10 cellular contexts compared by ENCODE assay signal in the genomic region with DNA sequence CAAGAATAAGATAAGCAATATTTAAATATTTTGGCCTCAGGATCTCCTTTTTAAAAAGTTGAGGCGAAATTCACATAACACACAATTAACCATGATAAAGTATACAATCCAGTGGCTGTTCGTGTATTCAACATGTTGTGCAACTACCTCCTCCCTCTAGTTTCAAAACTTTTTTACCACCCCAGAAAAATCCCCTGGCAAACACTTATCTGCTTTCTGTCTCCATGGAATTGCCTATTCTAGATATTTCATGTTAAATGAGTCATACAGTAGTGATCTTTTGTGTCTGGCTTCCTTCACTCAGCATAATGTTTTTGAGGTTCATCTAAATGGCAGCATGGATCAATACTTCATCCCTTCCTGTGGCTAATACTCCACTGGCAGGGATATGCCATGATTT. TPM values are rescaled to one million over a fixed set of nuclear protein-coding genes. Genes with fewer than 3 reads are reported as not detected.
DNase-seq lines count a peak whose midpoint lies in the region; ATAC-seq and TF ChIP-seq lines count a peak whose summit lies in the region.
"Had no signal": no experiment of that assay in that cellular context is flagged by ENCODE, and none has a peak within 500 bp of the region (broad histone marks: within the 10 kb centered on the region; RNA-seq: fewer than 3 reads in every experiment).

No MANE protein-coding gene starts in this region.

- DNase-seq in GM04503 (ENCODE audit: low read depth), result peak; percentile 37
- DNase-seq in activated CD8-positive, alpha-beta T cell treated with anti-CD3 and anti-CD28 coated beads for 36 hours, result no peak
- peak; percentile 95 for DNase-seq in fibroblast of pulmonary artery (ENCODE audit: low read depth)
- no peak for DNase-seq in transverse colon
- DNase-seq in stomach, result no peak
- no peak for DNase-seq in occipital lobe (lab: John Stamatoyannopoulos, UW)
- DNase-seq: DMS79 had no signal

- in situ Hi-C loops in transverse colon (cut with MboI; ENCODE audit: low pct_ligation_motif_present in 1 of 4, low pct_unique_long_range_greater_than_20kb in 1 of 4, low sequenced_read_pairs in 3 of 4), result no loop called here

- H3K4me1 ChIP-seq in skeletal muscle satellite cell (ENCODE audit: control insufficient read depth, insufficient read depth, low read length) (no peaks in the 10 kb centered on the region), transverse colon (peaks cover 0 to 3% (median 0%) of the 10 kb centered on the region in 4 donors), stomach (peaks cover 0 to 4% (median 3%) of the 10 kb centered on the region in 4 donors)

- peaks cover 20% of the 10 kb centered on the region for H3K9me3 Mint-ChIP-seq in activated CD8-positive, alpha-beta T cell treated with anti-CD3 and anti-CD28 coated beads for 36 hours

- no peak overlapping the region for H3K4me3 Mint-ChIP-seq in activated CD8-positive, alpha-beta T cell treated with anti-CD3 and anti-CD28 coated beads for 36 hours

- POLR2A ChIA-PET in activated CD8-positive, alpha-beta T cell treated with anti-CD3 and anti-CD28 coated beads for 36 hours (lab: Charles Lee), result interaction anchor here (0.6 to 3.1 kb wide), 2 partner anchors 33 to 109 kb away, joined by 3 to 11 read pairs; partner anchors contain the start of gene IL15RA

- CTCF ChIA-PET in activated CD8-positive, alpha-beta T cell treated with anti-CD3 and anti-CD28 coated beads for 36 hours (lab: Charles Lee), result no interaction called here

- no peak overlapping the region for H3K27ac Mint-ChIP-seq in activated CD8-positive, alpha-beta T cell treated with anti-CD3 and anti-CD28 coated beads for 36 hours

- WGBS in transverse colon (ENCODE audit: low coverage in 1 of 2), 2 donors, result 43 to 55% methylated on average over 2 of the region's 2 CpGs
- 40 to 53% (median 49%) methylated on average over 2 of the region's 2 CpGs for WGBS in stomach, 5 donors

- H3K9ac ChIP-seq in skeletal muscle satellite cell (ENCODE audit: low read depth, low read length), result no peak overlapping the region

- H3K4me3 ChIP-seq in fibroblast of pulmonary artery (replicated peaks; ENCODE audit: low read depth, low read length) (peak overlapping the region; percentile 51), skeletal muscle satellite cell (ENCODE audit: low read length) (peak overlapping the region; percentile 53), transverse colon (no peak overlapping the region), stomach (no peak overlapping the region)

- intact Hi-C loops in activated CD8-positive, alpha-beta T cell treated with anti-CD3 and anti-CD28 coated beads for 36 hours (cut with micrococcal nuclease), result no loop called here
- intact Hi-C loops in transverse colon (cut with DNase I; ENCODE audit: low total_unique reads) (no loop called here), stomach (cut with DNase I; ENCODE audit: low total_unique reads) (no loop called here)

- H3K36me3 Mint-ChIP-seq in activated CD8-positive, alpha-beta T cell treated with anti-CD3 and anti-CD28 coated beads for 36 hours (ENCODE audit: low read depth), result peaks cover 44% of the 10 kb centered on the region

- H3K27me3 Mint-ChIP-seq in activated CD8-positive, alpha-beta T cell treated with anti-CD3 and anti-CD28 coated beads for 36 hours, result peaks cover 7% of the 10 kb centered on the region

- TF ChIP-seq EP300 in transverse colon (IDR thresholded peaks at IDR 0.05; ENCODE audit: low read depth) (no peak), stomach (IDR thresholded peaks at IDR 0.05) (no peak)

- TF ChIP-seq CTCF in activated CD8-positive, alpha-beta T cell treated with anti-CD3 and anti-CD28 coated beads for 36 hours (IDR thresholded peaks at IDR 0.05), result no peak
- TF ChIP-seq CTCF in fibroblast of pulmonary artery (IDR thresholded peaks at IDR 0.05; ENCODE audit: low read length, missing control alignments) (no peak), transverse colon (IDR thresholded peaks at IDR 0.05) (no peak), stomach (IDR thresholded peaks at IDR 0.05) (no peak)

- H3K27ac ChIP-seq in transverse colon, result peak overlapping the region in 2 of 4 donors; percentile 1 to 13
- H3K27ac ChIP-seq in stomach, result peak overlapping the region in 2 of 5 donors; percentile 21 to 28

- H3K36me3 ChIP-seq in skeletal muscle satellite cell (ENCODE audit: insufficient read depth, low read length) (no peaks in the 10 kb centered on the region), transverse colon (no peaks in the 10 kb centered on the region), stomach (no peaks in the 10 kb centered on the region)

- H3K27me3 ChIP-seq in skeletal muscle satellite cell (ENCODE audit: control insufficient read depth, insufficient read depth, low read length) (peaks cover 18% of the 10 kb centered on the region), transverse colon (no peaks in the 10 kb centered on the region), stomach (no peaks in the 10 kb centered on the region)

- peaks cover 31% of the 10 kb centered on the region for H3K4me1 Mint-ChIP-seq in activated CD8-positive, alpha-beta T cell treated with anti-CD3 and anti-CD28 coated beads for 36 hours (ENCODE audit: low read depth)

- H3K9me3 ChIP-seq in skeletal muscle satellite cell (replicated peaks; ENCODE audit: low read length) (peaks cover 7% of the 10 kb centered on the region), transverse colon (no peaks in the 10 kb centered on the region), stomach (peaks cover 0 to 14% (median 3%) of the 10 kb centered on the region in 4 donors)

- TF ChIP-seq POLR2A in transverse colon (IDR thresholded peaks at IDR 0.05) (no peak), stomach (IDR thresholded peaks at IDR 0.05) (no peak)

- peak; percentile 26 for ATAC-seq in activated CD8-positive, alpha-beta T cell treated with anti-CD3 and anti-CD28 coated beads for 36 hours
- no peak for ATAC-seq in HG03135 (IDR thresholded peaks at IDR 0.05; ENCODE audit: unreplicated experiment)

- peak overlapping the region; percentile 75 for H3K4me2 ChIP-seq in skeletal muscle satellite cell (ENCODE audit: low read length)

RNA-seq across cellular contexts. Expression of gene IL15RA, which starts 31.8 kb away (rescaled TPM):
- 10 to 100 TPM; 23.5 to 25.1 TPM for total RNA-seq in activated CD8-positive, alpha-beta T cell treated with anti-CD3 and anti-CD28 coated beads for 36 hours
- 1.1 and 3.0 TPM in 2 replicates for total RNA-seq in skeletal muscle satellite cell (2012; rRNA removed)
- total RNA-seq in transverse colon (10 to 100 TPM in 3 of 4 donors, 1 to 10 TPM in 1; 3.7 to 58.1 (median 24.6) TPM), stomach (10 to 100 TPM in 3 of 5 donors, 1 to 10 TPM in 2; 6.7 to 63.0 (median 16.1) TPM), occipital lobe (not detected)
- polyA plus RNA-seq in stomach, result 10 to 100 TPM; 13.9 to 26.1 (median 15.7) TPM

RNA-seq across cellular contexts. Expression of gene IL2RA, which starts 53.0 kb away (rescaled TPM):
- total RNA-seq in activated CD8-positive, alpha-beta T cell treated with anti-CD3 and anti-CD28 coated beads for 36 hours, result 100 to 1,000 TPM; 868 to 874 TPM
- not detected in 2 replicates for total RNA-seq in skeletal muscle satellite cell (2012; rRNA removed)
- total RNA-seq in transverse colon, result 1 to 10 TPM in 1 of 4 donors, under 1 TPM in 1, not detected in 2; 0.79 to 1.1 TPM
- total RNA-seq in stomach, result 1 to 10 TPM in 2 of 5 donors, under 1 TPM in 1, not detected in 2; 0.45 to 2.3 (median 1.5) TPM
- polyA plus RNA-seq in stomach, result 1 to 10 TPM in 1 of 3 donors, under 1 TPM in 2; 0.46 to 1.3 (median 0.60) TPM
- total RNA-seq in occipital lobe, result not detected
- total RNA-seq: epithelial cell of proximal tubule had no signal

Comparison
In these comparisons a context has a peak if more than half of its experiments do, and no peak if none do; other contexts are left out.
1. DNase-seq: peak in GM04503 (single experiment) and fibroblast of pulmonary artery (single experiment); none in activated CD8-positive, alpha-beta T cell treated with anti-CD3 and anti-CD28 coated beads for 36 hours (single experiment), transverse colon (single experiment), stomach (single experiment) and occipital lobe (single experiment).
2. H3K4me3 ChIP-seq: peak in fibroblast of pulmonary artery (single experiment) and skeletal muscle satellite cell (single experiment); none in transverse colon (0 of 4) and stomach (0 of 4).
3. RNA of gene IL2RA, which starts 53.0 kb away (total RNA-seq): 868 to 874 TPM in activated CD8-positive, alpha-beta T cell treated with anti-CD3 and anti-CD28 coated beads for 36 hours; 0.79 to 1.1 TPM in transverse colon, 0.45 to 2.3 TPM in stomach and not detected in occipital lobe (single experiment); every median in the first group is over 100 times any median in the second.